ENCODE assay signal across 2 cellular contexts in genomic region chr17:19331134-19331533, GRCh38.
TF ChIP-seq lines count a peak whose summit lies in the region.

No MANE protein-coding gene starts in this region.

TF ChIP-seq in SK-N-SH treated with all-trans-retinoic acid at 6 μM for 48 hours, 23 proteins besides CTCF, POLR2A, EP300 and RAD21 (continued from another document):
- TF ChIP-seq POU6F1 (CRISPR knock-in tag; IDR thresholded peaks at IDR 0.05; ENCODE audit: borderline replicate concordance, low read depth) (no peak), ZNF565 (CRISPR knock-in tag; conservative IDR thresholded peaks at IDR 0.05; ENCODE audit: low read depth) (no peak), ISL1 (CRISPR knock-in tag; IDR thresholded peaks at IDR 0.05) (no peak), SNAI2 (CRISPR knock-in tag; IDR thresholded peaks at IDR 0.05) (no peak), ZFP30 (CRISPR knock-in tag; IDR thresholded peaks at IDR 0.05) (no peak), PPARA (CRISPR knock-in tag; IDR thresholded peaks at IDR 0.05; ENCODE audit: borderline replicate concordance) (no peak), RARB (CRISPR knock-in tag; IDR thresholded peaks at IDR 0.05) (no peak), PATZ1 (CRISPR knock-in tag; IDR thresholded peaks at IDR 0.05; ENCODE audit: borderline replicate concordance) (no peak), ESRRG (CRISPR knock-in tag; IDR thresholded peaks at IDR 0.05) (no peak), BACH2 (CRISPR knock-in tag; IDR thresholded peaks at IDR 0.05; ENCODE audit: borderline replicate concordance) (no peak)

TF ChIP-seq in GM23338, 12 proteins besides CTCF, POLR2A, EP300 and RAD21 (continued from another document):
- TF ChIP-seq REST (IDR thresholded peaks at IDR 0.05; ENCODE audit: unreplicated experiment) (no peak), ZNF331 (CRISPR knock-in tag; IDR thresholded peaks at IDR 0.05; ENCODE audit: low read depth) (no peak), POLR2AphosphoS5 (IDR thresholded peaks at IDR 0.05; ENCODE audit: low read depth) (no peak)
